1 cellular context compared by ENCODE assay signal in the genomic region with DNA sequence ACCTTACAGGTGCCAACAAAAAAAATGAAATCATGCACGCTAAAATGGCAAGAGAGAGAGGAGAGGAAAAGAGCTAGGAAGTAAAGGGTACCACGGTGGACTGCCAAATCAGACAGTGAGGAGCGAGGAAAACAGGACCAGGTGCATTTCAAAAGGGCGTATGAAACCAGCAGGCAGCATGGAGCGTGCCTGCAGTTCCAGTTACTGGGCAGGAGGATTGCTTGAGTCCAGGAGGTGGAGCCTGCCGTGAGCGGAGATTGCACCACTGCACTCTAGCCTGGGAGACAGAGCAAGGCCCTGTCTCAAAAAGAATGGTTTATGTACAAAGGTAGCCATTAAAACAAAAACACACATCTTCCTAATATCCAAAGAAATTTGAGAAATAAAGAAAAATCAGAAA.
TF ChIP-seq lines count a peak whose summit lies in the region.

No MANE protein-coding gene starts in this region.

TF ChIP-seq in IMR-90, 13 proteins besides CTCF, POLR2A, EP300 and RAD21:
- no peak for TF ChIP-seq RCOR1 (IDR thresholded peaks at IDR 0.05; ENCODE audit: insufficient replicate concordance, low read length)
- TF ChIP-seq NFE2L2 (IDR thresholded peaks at IDR 0.05; ENCODE audit: low read depth, low read length) = no peak
- TF ChIP-seq FOS (IDR thresholded peaks at IDR 0.05; ENCODE audit: low read depth, low read length) = no peak
- no peak for TF ChIP-seq CEBPB (IDR thresholded peaks at IDR 0.05; ENCODE audit: low read depth, low read length)
- TF ChIP-seq, protein P1, sequence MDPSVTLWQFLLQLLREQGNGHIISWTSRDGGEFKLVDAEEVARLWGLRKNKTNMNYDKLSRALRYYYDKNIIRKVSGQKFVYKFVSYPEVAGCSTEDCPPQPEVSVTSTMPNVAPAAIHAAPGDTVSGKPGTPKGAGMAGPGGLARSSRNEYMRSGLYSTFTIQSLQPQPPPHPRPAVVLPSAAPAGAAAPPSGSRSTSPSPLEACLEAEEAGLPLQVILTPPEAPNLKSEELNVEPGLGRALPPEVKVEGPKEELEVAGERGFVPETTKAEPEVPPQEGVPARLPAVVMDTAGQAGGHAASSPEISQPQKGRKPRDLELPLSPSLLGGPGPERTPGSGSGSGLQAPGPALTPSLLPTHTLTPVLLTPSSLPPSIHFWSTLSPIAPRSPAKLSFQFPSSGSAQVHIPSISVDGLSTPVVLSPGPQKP (IDR thresholded peaks at IDR 0.05; ENCODE audit: borderline replicate concordance, low read depth, low read length) = no peak
- TF ChIP-seq MAFK (IDR thresholded peaks at IDR 0.05; ENCODE audit: low read depth, low read length) = no peak
- no peak for TF ChIP-seq MAZ (IDR thresholded peaks at IDR 0.05; ENCODE audit: borderline replicate concordance, low read depth, low read length)
- no peak for TF ChIP-seq RFX5 (IDR thresholded peaks at IDR 0.05; ENCODE audit: low read depth, low read length)
- TF ChIP-seq SMC3 (IDR thresholded peaks at IDR 0.05; ENCODE audit: low read depth, low read length) = no peak
- TF ChIP-seq, protein P2, sequence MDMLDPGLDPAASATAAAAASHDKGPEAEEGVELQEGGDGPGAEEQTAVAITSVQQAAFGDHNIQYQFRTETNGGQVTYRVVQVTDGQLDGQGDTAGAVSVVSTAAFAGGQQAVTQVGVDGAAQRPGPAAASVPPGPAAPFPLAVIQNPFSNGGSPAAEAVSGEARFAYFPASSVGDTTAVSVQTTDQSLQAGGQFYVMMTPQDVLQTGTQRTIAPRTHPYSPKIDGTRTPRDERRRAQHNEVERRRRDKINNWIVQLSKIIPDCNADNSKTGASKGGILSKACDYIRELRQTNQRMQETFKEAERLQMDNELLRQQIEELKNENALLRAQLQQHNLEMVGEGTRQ (IDR thresholded peaks at IDR 0.05; ENCODE audit: low read depth, low read length) = no peak
- TF ChIP-seq BHLHE40 (IDR thresholded peaks at IDR 0.05; ENCODE audit: low read depth, low read length) = no peak
TF ChIP-seq in IMR-90: peak in this region for 0.
